In genomic region chr10:48935141-48935540, GRCh38 we compare ENCODE assay signal across 25 cellular contexts. TPM values are rescaled to one million over a fixed set of nuclear protein-coding genes. Genes with fewer than 3 reads are reported as not detected.
DNase-seq lines count a peak whose midpoint lies in the region; ATAC-seq and TF ChIP-seq lines count a peak whose summit lies in the region.
"Had no signal": no experiment of that assay in that cellular context is flagged by ENCODE, and none has a peak within 500 bp of the region (broad histone marks: within the 10 kb centered on the region; RNA-seq: fewer than 3 reads in every experiment).

No MANE protein-coding gene starts in this region.

- ATAC-seq in mucosa of descending colon: peak; percentile 21
- no peak for ATAC-seq in HG03457 (IDR thresholded peaks at IDR 0.05; ENCODE audit: unreplicated experiment)
- ATAC-seq: activated CD4-positive, CD25-positive, alpha-beta regulatory T cell treated with anti-CD3 and anti-CD28 coated beads, Interleukin-2, amount 50 U/mL, for 24 hours; activated naive CD8-positive, alpha-beta T cell treated with anti-CD3 and anti-CD28 coated beads, Interleukin-2, amount 50 U/mL, for 24 hours; natural killer cell treated with Interleukin-12 subunit alpha and Interleukin-12 subunit beta and Interleukin-15 and Interleukin-18, amount 100 ng/mL, for 72 hours; psoas muscle had no signal

- H3K4me1 ChIP-seq in mucosa of descending colon (ENCODE audit: low read depth): no peaks in the 10 kb centered on the region
- H3K4me1 ChIP-seq: heart left ventricle, psoas muscle, spleen had no signal

- no peaks in the 10 kb centered on the region for H3K36me3 Mint-ChIP-seq in brain
- H3K36me3 Mint-ChIP-seq: natural killer cell treated with Interleukin-12 subunit alpha and Interleukin-12 subunit beta and Interleukin-15 and Interleukin-18, amount 100 ng/mL, for 72 hours had no signal

- peak; percentile 23 for DNase-seq in activated CD8-positive, alpha-beta memory T cell treated with anti-CD3 and anti-CD28 coated beads, Interleukin-2, amount 50 U/mL, for 48 hours
- DNase-seq in activated CD8-positive, alpha-beta memory T cell treated with anti-CD3 and anti-CD28 coated beads for 24 hours: no peak
- DNase-seq in mucosa of descending colon: no peak
- no peak for DNase-seq in NCI-H1694 treated with DMSO at 0.1 percent for 48 hours (lab: John Stamatoyannopoulos, UW)
- DNase-seq in activated CD4-positive, alpha-beta T cell treated with anti-CD3 and anti-CD28 coated beads for 1 hour: no peak
- DNase-seq in EL: no peak
- DNase-seq: activated naive CD8-positive, alpha-beta T cell treated with anti-CD3 and anti-CD28 coated beads, Interleukin-2, amount 50 U/mL, for 24 hours; DMS153; dorsolateral prefrontal cortex; erythroblast; heart left ventricle; NCI-H2029 treated with DMSO at 0.1 percent for 48 hours; NCI-H524 treated with DMSO at 0.1 percent for 48 hours; psoas muscle; spleen; stimulated activated CD8-positive, alpha-beta memory T cell treated with anti-CD3 and anti-CD28 coated beads, Interleukin-4, amount 100 ng/mL, for 48 hours; T-helper 9 cell had no signal

- intact Hi-C loops in mucosa of descending colon (cut with DNase I, micrococcal nuclease): no loop called here

- no peaks in the 10 kb centered on the region for H3K27me3 Mint-ChIP-seq in brain
- H3K27me3 Mint-ChIP-seq: activated naive CD8-positive, alpha-beta T cell treated with anti-CD3 and anti-CD28 coated beads, Interleukin-2, amount 50 U/mL, for 24 hours had no signal

- H3K9me3 ChIP-seq in mucosa of descending colon: no peaks in the 10 kb centered on the region
- H3K9me3 ChIP-seq: heart left ventricle, psoas muscle, spleen, thoracic aorta had no signal

- H3K36me3 ChIP-seq in mucosa of descending colon (ENCODE audit: low read depth): no peaks in the 10 kb centered on the region
- H3K36me3 ChIP-seq: cardiac muscle cell, heart left ventricle, thoracic aorta had no signal

- peak overlapping the region in 3 of 5 experiments; percentile 23 to 55 (median 35) for H3K4me3 Mint-ChIP-seq in brain
- H3K4me3 Mint-ChIP-seq: activated naive CD8-positive, alpha-beta T cell treated with anti-CD3 and anti-CD28 coated beads, Interleukin-2, amount 50 U/mL, for 24 hours; natural killer cell treated with Interleukin-12 subunit alpha and Interleukin-12 subunit beta and Interleukin-15 and Interleukin-18, amount 100 ng/mL, for 72 hours had no signal

- H3K4me3 ChIP-seq in mucosa of descending colon: no peak overlapping the region
- H3K4me3 ChIP-seq: cardiac muscle cell, psoas muscle, spleen, thoracic aorta had no signal

- TF ChIP-seq CTCF in brain (conservative IDR thresholded peaks at IDR 0.05) (no peak), mucosa of descending colon (IDR thresholded peaks at IDR 0.05) (no peak)

- peaks cover 0 to 2% (median 0%) of the 10 kb centered on the region in 5 experiments for H3K9me3 Mint-ChIP-seq in brain
- H3K9me3 Mint-ChIP-seq: activated naive CD8-positive, alpha-beta T cell treated with anti-CD3 and anti-CD28 coated beads, Interleukin-2, amount 50 U/mL, for 24 hours; activated T-helper 2 cell treated with anti-CD3 and anti-CD28 coated beads, Interferon-gamma antibody, Interleukin-2, Interleukin-4, amounts not matched to agents 10 μg/mL and 5 μg/mL and 100 μg/mL, durations not matched to agents 14 hours and 24 hours and 36 hours; natural killer cell treated with Interleukin-12 subunit alpha and Interleukin-12 subunit beta and Interleukin-15 and Interleukin-18, amount 100 ng/mL, for 72 hours had no signal

- peaks cover 23% of the 10 kb centered on the region for H3K4me1 Mint-ChIP-seq in brain
- H3K4me1 Mint-ChIP-seq: activated naive CD8-positive, alpha-beta T cell treated with anti-CD3 and anti-CD28 coated beads, Interleukin-2, amount 50 U/mL, for 24 hours had no signal

- peak overlapping the region in 4 of 5 experiments; percentile 41 to 89 (median 54) for H3K27ac Mint-ChIP-seq in brain
- H3K27ac Mint-ChIP-seq: activated naive CD8-positive, alpha-beta T cell treated with anti-CD3 and anti-CD28 coated beads, Interleukin-2, amount 50 U/mL, for 24 hours; activated T-helper 2 cell treated with anti-CD3 and anti-CD28 coated beads, Interferon-gamma antibody, Interleukin-2, Interleukin-4, amounts not matched to agents 10 μg/mL and 5 μg/mL and 100 μg/mL, durations not matched to agents 14 hours and 24 hours and 36 hours; natural killer cell treated with Interleukin-12 subunit alpha and Interleukin-12 subunit beta and Interleukin-15 and Interleukin-18, amount 100 ng/mL, for 72 hours had no signal

RNA-seq across cellular contexts. Expression of gene LRRC18, which starts 4.5 kb away (rescaled TPM):
- not detected for polyA plus RNA-seq in brain (ENCODE audit: insufficient read depth, low read depth, low replicate concordance)
- total RNA-seq in mucosa of descending colon: not detected
- total RNA-seq: A673; activated T-helper 2 cell treated with anti-CD3 and anti-CD28 coated beads, Interferon-gamma antibody, Interleukin-2, Interleukin-4, amounts not matched to agents 10 μg/mL and 5 μg/mL and 100 μg/mL, durations not matched to agents 14 hours and 24 hours and 36 hours; cardiac muscle cell; dorsolateral prefrontal cortex; heart left ventricle; natural killer cell treated with Interleukin-12 subunit alpha and Interleukin-12 subunit beta and Interleukin-15 and Interleukin-18, amount 100 ng/mL, for 72 hours; psoas muscle; spleen; thoracic aorta had no signal
- polyA plus RNA-seq: cardiac muscle cell, heart left ventricle, psoas muscle had no signal
